ENCODE assay signal across 13 cellular contexts in genomic region chr16:55411231-55411630, GRCh38.
"Had no signal": no experiment of that assay in that cellular context is flagged by ENCODE, and none has a peak within 500 bp of the region (broad histone marks: within the 10 kb centered on the region; RNA-seq: fewer than 3 reads in every experiment).

No MANE protein-coding gene starts in this region.

- H3K9me3 ChIP-seq: esophagus squamous epithelium, thyroid gland had no signal

- H3K4me1 ChIP-seq: esophagus squamous epithelium had no signal

- DNase-seq: activated CD4-positive, CD25-positive, alpha-beta regulatory T cell treated with anti-CD3 and anti-CD28 coated beads, Interleukin-2, amount 50 U/mL, for 72 hours; activated naive CD4-positive, alpha-beta T cell treated with anti-CD3 and anti-CD28 coated beads, Interleukin-2, amount 10 ng/mL, durations not matched to agents 7 days and 5 days; activated T-cell treated with anti-CD3 and anti-CD28 coated beads for 4 hours; dorsolateral prefrontal cortex; esophagus squamous epithelium; mesendoderm; natural killer cell; posterior cingulate gyrus; retina; stimulated activated CD4-positive, alpha-beta T cell treated with anti-CD3 and anti-CD28 coated beads, Interleukin-2, amount 100 ng/mL, for 48 hours; stimulated activated naive B cell treated with anti-CD40 and anti-IgM and Interleukin-4, amounts not matched to agents 10 μg/mL and 1 μg/mL and 100 μg/mL, for 72 hours; thyroid gland had no signal

- ATAC-seq: activated T-helper 17 cell treated with anti-CD3 and anti-CD28 coated beads, Interleukin-2, amount 50 U/mL, for 72 hours; natural killer cell; stimulated activated naive B cell treated with anti-CD40 and anti-IgM and Interleukin-4, amounts not matched to agents 10 μg/mL and 1 μg/mL and 100 μg/mL, for 72 hours had no signal

- H3K4me3 ChIP-seq: dorsolateral prefrontal cortex, esophagus squamous epithelium, thyroid gland had no signal

- H3K27me3 ChIP-seq: thyroid gland had no signal

- H3K27ac ChIP-seq: dorsolateral prefrontal cortex, esophagus squamous epithelium, thyroid gland had no signal

- H3K36me3 ChIP-seq: esophagus squamous epithelium, thyroid gland had no signal
